ENCODE assay signal across 8 cellular contexts in the genomic region with DNA sequence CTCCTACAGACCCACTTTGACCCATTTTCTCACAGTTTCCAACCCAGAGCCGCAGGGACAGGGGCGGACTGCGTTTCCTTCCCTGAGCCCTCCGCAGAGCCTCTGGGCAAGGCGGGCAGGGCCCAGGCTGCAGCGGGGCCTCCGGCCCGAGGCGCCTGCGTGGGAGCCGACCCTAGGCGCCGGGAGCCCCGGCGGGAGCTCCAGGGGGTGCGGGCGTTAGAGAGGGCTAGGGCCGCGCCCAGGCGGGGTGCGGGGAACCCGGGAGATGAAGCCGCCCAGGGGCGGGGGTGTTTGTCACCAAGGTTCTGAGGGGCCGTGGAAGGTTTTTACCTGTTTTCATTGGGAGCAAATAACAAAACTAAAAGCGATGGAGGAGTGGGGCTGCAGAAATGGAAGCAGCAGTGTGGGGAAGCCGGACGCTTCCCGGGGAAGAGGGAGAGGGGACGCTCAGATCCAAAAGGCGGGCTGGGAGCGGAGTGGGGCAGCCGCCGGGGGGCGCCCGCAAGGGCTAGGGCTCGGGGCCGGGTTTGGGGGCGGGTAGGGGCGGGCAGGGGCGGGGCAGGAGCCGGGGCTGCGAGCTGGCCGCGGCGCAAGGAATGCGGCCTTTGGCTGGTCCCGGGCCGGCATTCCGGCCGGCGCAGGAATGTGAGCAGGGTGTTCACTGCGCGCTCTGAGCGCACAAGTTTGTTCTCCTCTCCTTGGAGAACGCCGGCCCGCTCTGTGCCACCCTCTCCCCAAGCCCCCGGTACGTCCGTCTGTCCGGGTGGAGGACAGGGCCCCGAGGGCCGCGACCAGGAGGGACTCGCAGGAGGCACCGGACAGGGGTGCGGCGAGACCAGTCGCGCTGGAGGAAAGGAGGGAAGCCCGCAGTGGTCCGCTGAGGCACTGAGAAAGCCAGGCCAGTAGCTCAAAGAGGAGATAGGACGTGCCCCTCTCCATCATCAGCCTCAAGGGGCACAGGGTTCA.
DNase-seq lines count a peak whose midpoint lies in the region; ATAC-seq and TF ChIP-seq lines count a peak whose summit lies in the region.

No MANE protein-coding gene starts in this region.

- H3K4me3 Mint-ChIP-seq in activated T-helper 1 cell treated with anti-CD3 and anti-CD28 coated beads, Interleukin-12 subunit alpha, Interleukin-12 subunit beta, Interleukin-2, Interleukin-4 antibody, amounts not matched to agents 30 ng/mL and 10 ng/mL and 1 ng/mL, durations not matched to agents 14 hours and 24 hours and 36 hours: no peak overlapping the region

- no peaks in the 10 kb centered on the region for H3K9me3 Mint-ChIP-seq in activated T-helper 1 cell treated with anti-CD3 and anti-CD28 coated beads, Interleukin-12 subunit alpha, Interleukin-12 subunit beta, Interleukin-2, Interleukin-4 antibody, amounts not matched to agents 30 ng/mL and 10 ng/mL and 1 ng/mL, durations not matched to agents 14 hours and 24 hours and 36 hours

- no peaks in the 10 kb centered on the region for H3K36me3 Mint-ChIP-seq in activated T-helper 1 cell treated with anti-CD3 and anti-CD28 coated beads, Interleukin-12 subunit alpha, Interleukin-12 subunit beta, Interleukin-2, Interleukin-4 antibody, amounts not matched to agents 30 ng/mL and 10 ng/mL and 1 ng/mL, durations not matched to agents 14 hours and 24 hours and 36 hours (ENCODE audit: low read depth)

- no peak for ATAC-seq in GM21528 (IDR thresholded peaks at IDR 0.05; ENCODE audit: low FRiP score, unreplicated experiment)

- no peak overlapping the region for H3K27ac Mint-ChIP-seq in activated T-helper 1 cell treated with anti-CD3 and anti-CD28 coated beads, Interleukin-12 subunit alpha, Interleukin-12 subunit beta, Interleukin-2, Interleukin-4 antibody, amounts not matched to agents 30 ng/mL and 10 ng/mL and 1 ng/mL, durations not matched to agents 14 hours and 24 hours and 36 hours

- H3K27me3 Mint-ChIP-seq in activated T-helper 1 cell treated with anti-CD3 and anti-CD28 coated beads, Interleukin-12 subunit alpha, Interleukin-12 subunit beta, Interleukin-2, Interleukin-4 antibody, amounts not matched to agents 30 ng/mL and 10 ng/mL and 1 ng/mL, durations not matched to agents 14 hours and 24 hours and 36 hours (ENCODE audit: insufficient read depth): peaks cover 50% of the 10 kb centered on the region

- 11 to 19% methylated on average over 54 to 74 of the region's 74 CpGs for WGBS in esophagus, 2 donors

- H3K9ac ChIP-seq in mucosa of stomach (ENCODE audit: low read length): peak overlapping the region; percentile 80

- TF ChIP-seq CTCF in AG09319 (IDR thresholded peaks at IDR 0.05; ENCODE audit: low read depth, low read length): peak; percentile 43

- H3K4me3 ChIP-seq in esophagus (ENCODE audit: low read depth in 1 of 2, low read length in 2 of 2): peak overlapping the region; percentile 42 to 60
- peak overlapping the region; percentile 57 for H3K4me3 ChIP-seq in mucosa of stomach (ENCODE audit: low read length)

- no peak for DNase-seq in AG09319 (ENCODE audit: extremely low read depth, low read depth)
- peak; percentile 56 for DNase-seq in NCI-H460 (ENCODE audit: extremely low read depth, low read depth)
- DNase-seq in medulla oblongata (ENCODE audit: extremely low spot score): no peak
- no peak for DNase-seq in activated T-helper 1 cell treated with anti-CD3 and anti-CD28 coated beads, Interleukin-12 subunit alpha, Interleukin-12 subunit beta, Interleukin-2, Interleukin-4 antibody, amounts not matched to agents 30 ng/mL and 10 ng/mL and 1 ng/mL, durations not matched to agents 14 hours and 24 hours and 36 hours (ENCODE audit: low spot score)
- DNase-seq in SHP77 treated with DMSO at 0.1 percent for 48 hours (lab: John Stamatoyannopoulos, UW): no peak

- H3K4me1 ChIP-seq in esophagus (ENCODE audit: control insufficient read depth in 2 of 2, insufficient read depth in 2 of 2, low read length in 1 of 2): peaks cover 18 to 45% of the 10 kb centered on the region in 2 donors
- peaks cover 63% of the 10 kb centered on the region for H3K4me1 ChIP-seq in mucosa of stomach (ENCODE audit: control insufficient read depth, insufficient read depth, low read length)

- H3K9me3 ChIP-seq in esophagus (ENCODE audit: control insufficient read depth in 2 of 2, insufficient read depth in 1 of 2, low read depth in 1 of 2, low read length in 1 of 2) (no peaks in the 10 kb centered on the region), mucosa of stomach (ENCODE audit: control insufficient read depth, low read length) (no peaks in the 10 kb centered on the region)

- H3K27me3 ChIP-seq in esophagus (ENCODE audit: control insufficient read depth in 1 of 2, insufficient read depth in 2 of 2, low read length in 2 of 2): no peaks in the 10 kb centered on the region
- no peaks in the 10 kb centered on the region for H3K27me3 ChIP-seq in mucosa of stomach (ENCODE audit: control insufficient read depth, insufficient read depth, low read length)

- peaks cover 3% of the 10 kb centered on the region for H3K4me1 Mint-ChIP-seq in activated T-helper 1 cell treated with anti-CD3 and anti-CD28 coated beads, Interleukin-12 subunit alpha, Interleukin-12 subunit beta, Interleukin-2, Interleukin-4 antibody, amounts not matched to agents 30 ng/mL and 10 ng/mL and 1 ng/mL, durations not matched to agents 14 hours and 24 hours and 36 hours (ENCODE audit: low read depth)

- intact Hi-C loops in activated T-helper 1 cell treated with anti-CD3 and anti-CD28 coated beads, Interleukin-12 subunit alpha, Interleukin-12 subunit beta, Interleukin-2, Interleukin-4 antibody, amounts not matched to agents 30 ng/mL and 10 ng/mL and 1 ng/mL, durations not matched to agents 14 hours and 24 hours and 36 hours (cut with micrococcal nuclease): no loop called here

- peak overlapping the region; percentile 93 to 95 for H3K27ac ChIP-seq in esophagus (ENCODE audit: low read depth in 2 of 2, low read length in 1 of 2)

- no peaks in the 10 kb centered on the region for H3K36me3 ChIP-seq in esophagus (ENCODE audit: control insufficient read depth in 2 of 2, insufficient read depth in 2 of 2, low read length in 1 of 2)
- no peaks in the 10 kb centered on the region for H3K36me3 ChIP-seq in mucosa of stomach (ENCODE audit: control insufficient read depth, insufficient read depth, low read length)
